In the genomic region with DNA sequence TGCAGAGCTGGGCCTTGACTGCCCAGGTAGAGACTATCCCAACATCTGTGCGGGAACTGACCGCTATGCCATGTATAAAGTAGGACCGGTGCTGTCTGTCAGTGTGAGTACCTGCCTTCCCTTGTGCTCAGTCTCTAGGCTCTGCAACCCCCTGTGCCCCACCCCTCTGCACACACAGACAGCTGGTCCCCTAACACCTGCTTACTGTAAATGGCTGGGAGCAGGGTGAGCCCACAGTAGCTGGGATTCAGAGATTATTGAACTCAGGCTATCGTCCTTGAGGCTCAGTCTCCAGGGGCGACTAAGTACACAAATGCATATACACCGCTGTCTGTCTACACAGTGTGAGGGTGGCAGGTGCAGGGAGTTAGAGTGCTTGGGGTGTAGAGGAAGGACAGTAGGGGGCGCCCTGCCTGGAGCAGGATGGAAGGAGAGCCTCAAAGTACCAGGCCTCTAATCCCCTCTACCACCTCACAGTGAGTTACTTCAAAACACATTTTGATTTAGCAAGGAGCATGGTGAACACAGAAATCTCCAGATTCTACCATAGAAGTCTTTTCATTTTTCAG, we compare ENCODE assay signal across 9 cellular contexts. TPM values are rescaled to one million over a fixed set of nuclear protein-coding genes. Genes with fewer than 3 reads are reported as not detected.
A peak's percentile ranks its signal among the peaks of the same experiment; 100 is the strongest.
DNase-seq lines count a peak whose midpoint lies in the region; TF ChIP-seq lines count a peak whose summit lies in the region.
"Had no signal": no experiment of that assay in that cellular context is flagged by ENCODE, and none has a peak within 500 bp of the region (broad histone marks: within the 10 kb centered on the region; RNA-seq: fewer than 3 reads in every experiment).

No MANE protein-coding gene starts in this region.

- CTCF ChIA-PET in AG04450 (lab: Charles Lee): interaction anchor here (1.4 to 2.8 kb wide), 5 partner anchors 8 to 113 kb away, joined by 3 to 10 read pairs (median 8); no protein-coding TSS in a partner anchor

- H3K36me3 ChIP-seq in sigmoid colon (peaks cover 0 to 57% (median 9%) of the 10 kb centered on the region in 4 donors), tibial artery (peaks cover 33 to 78% (median 72%) of the 10 kb centered on the region in 3 donors)

- POLR2A ChIA-PET in AG04450 (lab: Yijun Ruan, JAX): no interaction called here

- H3K4me3 ChIP-seq in AG04450 (ENCODE audit: low read depth, low read length) (no peak overlapping the region), WI38 (ENCODE audit: low read depth, low read length) (no peak overlapping the region), sigmoid colon (no peak overlapping the region), tibial artery (no peak overlapping the region)
- H3K4me3 ChIP-seq: gastroesophageal sphincter had no signal

- DNase-seq in AG04450 (ENCODE audit: low read depth, low spot score): no peak
- peak; percentile 19 for DNase-seq in germinal center (ENCODE audit: low spot score)
- no peak for DNase-seq in DMS79 (lab: John Stamatoyannopoulos, UW)
- DNase-seq in HT-29 (ENCODE audit: low spot score): no peak
- DNase-seq in sigmoid colon: no peak
- no peak for DNase-seq in tibial artery

- TF ChIP-seq CTCF in AG04450 (IDR thresholded peaks at IDR 0.05; ENCODE audit: low read depth, low read length) (peak; percentile 31), GM12874 (IDR thresholded peaks at IDR 0.05; ENCODE audit: insufficient read depth, low read depth, low read length) (peak; percentile 46; the same call in 1 of the 2 replicates), WI38 (IDR thresholded peaks at IDR 0.05; ENCODE audit: low read depth, low read length) (peak; percentile 20; the same call in 1 of the 2 replicates), sigmoid colon (IDR thresholded peaks at IDR 0.05) (no peak), tibial artery (IDR thresholded peaks at IDR 0.05) (no peak)

- H3K27ac ChIP-seq in AG04450 (ENCODE audit: low read depth, low read length) (no peak overlapping the region), sigmoid colon (no peak overlapping the region), tibial artery (no peak overlapping the region)
- H3K27ac ChIP-seq: gastroesophageal sphincter had no signal

- no peak for TF ChIP-seq EP300 in sigmoid colon (IDR thresholded peaks at IDR 0.05)

- intact Hi-C loops in sigmoid colon (cut with DNase I) (no loop called here), tibial artery (cut with DNase I; ENCODE audit: low total_unique reads) (no loop called here)

- no peaks in the 10 kb centered on the region for H3K9me3 ChIP-seq in AG04450 (ENCODE audit: control insufficient read depth, insufficient read depth, low read length)
- no peaks in the 10 kb centered on the region for H3K9me3 ChIP-seq in sigmoid colon
- H3K9me3 ChIP-seq in tibial artery: no peaks in the 10 kb centered on the region
- H3K9me3 ChIP-seq: gastroesophageal sphincter had no signal

- H3K4me1 ChIP-seq in sigmoid colon (no peaks in the 10 kb centered on the region), tibial artery (no peaks in the 10 kb centered on the region)
- H3K4me1 ChIP-seq: gastroesophageal sphincter had no signal

- H3K27me3 ChIP-seq in AG04450 (ENCODE audit: control insufficient read depth, insufficient read depth, low read length) (no peaks in the 10 kb centered on the region), sigmoid colon (no peaks in the 10 kb centered on the region), tibial artery (no peaks in the 10 kb centered on the region)
- H3K27me3 ChIP-seq: gastroesophageal sphincter had no signal

- TF ChIP-seq POLR2A in sigmoid colon (IDR thresholded peaks at IDR 0.05): no peak

- 61 to 85% methylated on average over 7 of the region's 7 CpGs for WGBS in sigmoid colon, 2 donors

RNA-seq across cellular contexts. Expression of a gene that starts 12.9 kb away (rescaled TPM):
- 7.9 and 8.3 TPM in 2 replicates for polyA plus RNA-seq in AG04450 (2011; rRNA removed)
- polyA minus RNA-seq in AG04450 (2011; rRNA and poly(A)+ RNA removed): 2.2 and 3.6 TPM in 2 replicates
- total RNA-seq in HT-29 (2014; rRNA removed; shearing (Covaris generic)): 22.5 and 24.3 TPM in 2 replicates
- total RNA-seq in sigmoid colon: 10 to 100 TPM; 10.2 to 17.1 (median 14.9) TPM
- polyA plus RNA-seq in sigmoid colon: 100 to 1,000 TPM in 1 of 3 donors, 10 to 100 TPM in 2; 61.3 to 136 (median 89.8) TPM

Comparison
In these comparisons a context has a peak if more than half of its experiments do, and no peak if none do; other contexts are left out.
1. CTCF ChIP-seq: peak in AG04450 (single experiment), GM12874 (single experiment) and WI38 (single experiment); none in sigmoid colon (0 of 4) and tibial artery (0 of 2).